8 cellular contexts compared by ENCODE assay signal in genomic region chr14:75428230-75429104, GRCh38. TPM values are rescaled to one million over a fixed set of nuclear protein-coding genes. Genes with fewer than 3 reads are reported as not detected.
DNase-seq lines count a peak whose midpoint lies in the region; ATAC-seq and TF ChIP-seq lines count a peak whose summit lies in the region.

No MANE protein-coding gene starts in this region.

- POLR2A ChIA-PET in CD4-positive, alpha-beta T cell (lab: Charles Lee): no interaction called here

- H3K27ac ChIP-seq in CD4-positive, alpha-beta T cell (ENCODE audit: low read depth, low read length): no peak overlapping the region

- H3K9me3 ChIP-seq in CD4-positive, alpha-beta T cell (ENCODE audit: control insufficient read depth, low read length): no peaks in the 10 kb centered on the region
- peaks cover 3% of the 10 kb centered on the region for H3K9me3 ChIP-seq in iPS-15b (ENCODE audit: control insufficient read depth, insufficient read depth, low read length)

- H3K4me1 Mint-ChIP-seq in CD4-positive, alpha-beta T cell (ENCODE audit: low read depth): no peaks in the 10 kb centered on the region

- intact Hi-C loops in CD4-positive, alpha-beta T cell (cut with DNase I, micrococcal nuclease): loop anchor here in 1 of 2 experiments (5.0 to 10.0 kb wide), 2 partner anchors 96 to 124 kb away; no protein-coding TSS in a partner anchor

- peak overlapping the region; percentile 65 for H3K4me3 ChIP-seq in NB4 (ENCODE audit: low read depth, low read length)
- H3K4me3 ChIP-seq in astrocyte of the cerebellum (ENCODE audit: low read depth, low read length): peak overlapping the region; percentile 70
- H3K4me3 ChIP-seq in iPS-15b (ENCODE audit: low read depth, low read length): peak overlapping the region; percentile 58
- peak overlapping the region; percentile 82 for H3K4me3 ChIP-seq in skeletal muscle cell (ENCODE audit: low read depth, low read length)

- in situ Hi-C loops in astrocyte of the cerebellum (cut with HindIII; ENCODE audit: low sequenced_read_pairs): no loop called here

- no peak for TF ChIP-seq POLR2A in NB4 (IDR thresholded peaks at IDR 0.05; ENCODE audit: extremely low read depth, insufficient read length)

- peaks cover 8% of the 10 kb centered on the region for H3K36me3 ChIP-seq in iPS-15b (ENCODE audit: control insufficient read depth, insufficient read depth, low read length)

- peaks cover 2% of the 10 kb centered on the region for H3K9me3 Mint-ChIP-seq in CD4-positive, alpha-beta T cell

- no peak overlapping the region for H3K27ac Mint-ChIP-seq in CD4-positive, alpha-beta T cell

- CTCF ChIA-PET in CD4-positive, alpha-beta T cell (lab: Charles Lee): no interaction called here

- H3K27me3 ChIP-seq in CD4-positive, alpha-beta T cell (ENCODE audit: control insufficient read depth, insufficient read depth, low read length): peaks cover 10% of the 10 kb centered on the region
- H3K27me3 ChIP-seq in iPS-15b (ENCODE audit: control insufficient read depth, insufficient read depth, low read length): peaks cover 19% of the 10 kb centered on the region

- no peak overlapping the region for H3K9ac ChIP-seq in iPS-15b (ENCODE audit: low read depth, low read length)

- H3K4me3 Mint-ChIP-seq in CD4-positive, alpha-beta T cell: peak overlapping the region; percentile 88

- H3K27me3 Mint-ChIP-seq in CD4-positive, alpha-beta T cell: peaks cover 33% of the 10 kb centered on the region

- no peaks in the 10 kb centered on the region for H3K36me3 Mint-ChIP-seq in CD4-positive, alpha-beta T cell (ENCODE audit: low read depth)

- no peak for DNase-seq in CD4-positive, alpha-beta T cell
- peak; percentile 70 for DNase-seq in GM20000 (ENCODE audit: low spot score)
- peak; percentile 55 for DNase-seq in NB4 (ENCODE audit: low read depth)
- no peak for DNase-seq in astrocyte of the cerebellum (ENCODE audit: low read depth)
- DNase-seq in skeletal muscle cell (ENCODE audit: low read depth): no peak
- no peak for DNase-seq in COLO829 (ENCODE audit: low spot score)
- no peak for DNase-seq in NCI-H1694 treated with DMSO at 0.1 percent for 48 hours (lab: John Stamatoyannopoulos, UW)

- H3K4me1 ChIP-seq in iPS-15b (ENCODE audit: control insufficient read depth, insufficient read depth, low read length): peaks cover 19% of the 10 kb centered on the region

- TF ChIP-seq CTCF in CD4-positive, alpha-beta T cell (IDR thresholded peaks at IDR 0.05): no peak
- TF ChIP-seq CTCF in GM20000 (IDR thresholded peaks at IDR 0.05; ENCODE audit: extremely low read depth, missing control alignments) (no peak), NB4 (IDR thresholded peaks at IDR 0.05; ENCODE audit: low read depth, low read length) (no peak), astrocyte of the cerebellum (IDR thresholded peaks at IDR 0.05; ENCODE audit: low read depth, low read length, missing control alignments) (no peak)

- ATAC-seq in CD4-positive, alpha-beta T cell (ENCODE audit: poor library complexity): peak; percentile 28

RNA-seq across cellular contexts. Expression of gene JDP2, which starts 0.6 kb away (rescaled TPM):
- total RNA-seq in CD4-positive, alpha-beta T cell: 1 to 10 TPM; 1.1 to 1.2 TPM

Comparison
In these comparisons a context has a peak if more than half of its experiments do, and no peak if none do; other contexts are left out.
1. DNase-seq: peak in GM20000 (single experiment) and NB4 (single experiment); none in CD4-positive, alpha-beta T cell (0 of 10), astrocyte of the cerebellum (single experiment), skeletal muscle cell (single experiment), COLO829 (single experiment) and NCI-H1694 treated with DMSO at 0.1 percent for 48 hours (single experiment).
2. Peak in every context shown above with its lines, with median percentiles within 50 percentile points of each other: H3K4me3 ChIP-seq.